11 cellular contexts compared by ENCODE assay signal in the genomic region with DNA sequence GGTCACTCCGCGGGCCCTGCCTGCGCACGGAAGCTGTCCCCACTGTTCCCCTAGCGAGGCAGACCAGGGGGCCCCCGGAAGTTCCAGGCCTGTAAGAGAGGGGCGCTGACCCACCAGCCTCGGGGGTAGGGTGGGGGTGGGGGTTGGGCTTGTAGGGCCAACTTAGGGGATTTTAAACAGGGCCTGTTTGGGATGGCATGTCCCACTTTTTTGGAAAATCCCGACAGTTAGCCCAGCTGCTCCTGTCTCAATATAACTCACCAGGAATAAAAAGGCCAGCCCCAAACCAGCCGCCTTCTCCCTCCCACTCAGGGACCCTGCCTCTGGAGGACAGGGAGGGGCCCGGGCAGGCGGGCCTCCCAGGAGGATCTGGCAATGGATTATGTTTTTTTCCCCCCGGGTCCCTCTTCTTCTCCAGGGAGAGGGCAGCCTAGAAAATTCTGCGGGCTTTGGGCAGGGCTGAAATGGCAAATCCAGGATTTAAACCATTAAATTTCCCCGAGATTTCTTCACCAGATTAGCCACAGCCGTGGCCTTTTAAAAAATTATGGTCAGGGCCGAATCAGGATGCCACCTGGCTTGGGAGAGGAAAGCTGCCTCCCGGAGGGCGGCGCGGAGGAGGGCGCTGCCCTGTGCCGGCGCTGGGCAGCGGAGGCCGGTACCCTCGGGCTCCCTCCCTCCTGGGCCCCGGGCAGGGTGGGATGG. TPM values are rescaled to one million over a fixed set of nuclear protein-coding genes. Genes with fewer than 3 reads are reported as not detected.
DNase-seq lines count a peak whose midpoint lies in the region; ATAC-seq and TF ChIP-seq lines count a peak whose summit lies in the region.
"Had no signal": no experiment of that assay in that cellular context is flagged by ENCODE, and none has a peak within 500 bp of the region (broad histone marks: within the 10 kb centered on the region; RNA-seq: fewer than 3 reads in every experiment).

No MANE protein-coding gene starts in this region.

- no peak for TF ChIP-seq CTCF in HCT116 (IDR thresholded peaks at IDR 0.05 in 2 of 3, conservative IDR thresholded peaks at IDR 0.05 in 1 of 3; ENCODE audit: borderline replicate concordance in 1 of 3, insufficient read depth in 1 of 3, low read depth in 2 of 3, low read length in 2 of 3)
- TF ChIP-seq CTCF in neural progenitor cell (IDR thresholded peaks at IDR 0.05) = no peak

- H3K9me3 ChIP-seq in HCT116 (ENCODE audit: control insufficient read depth in 1 of 2, insufficient read depth in 1 of 2, low read depth in 1 of 2, low read length in 2 of 2) (no peaks in the 10 kb centered on the region), endocrine pancreas (ENCODE audit: control insufficient read depth, low read length) (no peaks in the 10 kb centered on the region), neural progenitor cell (ENCODE audit: low read depth) (no peaks in the 10 kb centered on the region)

- RAD21 ChIA-PET in HCT116 (lab: Charles Lee; ENCODE audit: low non-redundant PET in 1 of 2, low total read pairs in 2 of 2, uncharacterized antibody in 2 of 2, unreplicated experiment in 2 of 2) = no interaction called here

- H2AFZ ChIP-seq in HCT116 (ENCODE audit: low read depth, low read length, poor library complexity, severe bottlenecking) (no peak overlapping the region), neural progenitor cell (replicated peaks) (peak overlapping the region; percentile 98)

- H3K27ac Mint-ChIP-seq in neural progenitor cell = no peak overlapping the region
- H3K27ac Mint-ChIP-seq: activated T-helper 17 cell treated with anti-CD3 and anti-CD28 coated beads, Interleukin-2, amount 50 U/mL, for 72 hours; naive thymus-derived CD8-positive, alpha-beta T cell had no signal

- peaks cover 59% of the 10 kb centered on the region for H3K27me3 Mint-ChIP-seq in neural progenitor cell (ENCODE audit: insufficient read depth, low read depth)

- H3K27ac ChIP-seq in HCT116 (ENCODE audit: low read depth, low read length) = peak overlapping the region; percentile 82
- H3K27ac ChIP-seq in neural progenitor cell = no peak overlapping the region

- DNase-seq in A172 (ENCODE audit: low spot score) (peak; percentile 8), HCT116 (ENCODE audit: low read depth, low spot score) (no peak), neural progenitor cell (ENCODE audit: low spot score) (peak; percentile 34)
- DNase-seq in effector CD4-positive, alpha-beta T cell = no peak
- DNase-seq: NCI-H1436 treated with DMSO at 0.1 percent for 48 hours had no signal

- H3K9ac ChIP-seq in HCT116 (ENCODE audit: low read length) (peak overlapping the region; percentile 72), endocrine pancreas (ENCODE audit: control insufficient read depth, insufficient read depth, low read length) (peak overlapping the region; percentile 47), neural progenitor cell (no peak overlapping the region)

- peak overlapping the region; percentile 74 for H3K4me3 Mint-ChIP-seq in neural progenitor cell
- H3K4me3 Mint-ChIP-seq: activated T-helper 17 cell treated with anti-CD3 and anti-CD28 coated beads, Interleukin-2, amount 50 U/mL, for 72 hours had no signal

- peaks cover 14% of the 10 kb centered on the region for H3F3A ChIP-seq in neural progenitor cell (ENCODE audit: low read depth)

- intact Hi-C loops in HCT116 (cut with micrococcal nuclease) = loop anchor here (5.0 kb wide), 1 partner anchor 76 kb away; no protein-coding TSS in a partner anchor

- peaks cover 3% of the 10 kb centered on the region for H3K4me1 Mint-ChIP-seq in neural progenitor cell
- H3K4me1 Mint-ChIP-seq: activated T-helper 17 cell treated with anti-CD3 and anti-CD28 coated beads, Interleukin-2, amount 50 U/mL, for 72 hours had no signal

- H3K4me1 ChIP-seq in HCT116 (ENCODE audit: control insufficient read depth in 1 of 2, insufficient read depth in 2 of 2, low read length in 2 of 2) (peaks cover 5 to 36% of the 10 kb centered on the region in 2 experiments; a peak in 3 of 4 replicates), endocrine pancreas (ENCODE audit: control insufficient read depth, insufficient read depth, low read length) (no peaks in the 10 kb centered on the region), neural progenitor cell (peaks cover 6% of the 10 kb centered on the region)

- POLR2A ChIA-PET in HCT116 (lab: Charles Lee) = no interaction called here

- no peak for TF ChIP-seq POLR2A in HCT116 (IDR thresholded peaks at IDR 0.05; ENCODE audit: borderline replicate concordance, extremely low read depth, insufficient read depth, insufficient read length)

- no peaks in the 10 kb centered on the region for H3K36me3 ChIP-seq in HCT116 (ENCODE audit: control insufficient read depth in 1 of 2, insufficient read depth in 2 of 2, low read length in 2 of 2)
- no peaks in the 10 kb centered on the region for H3K36me3 ChIP-seq in endocrine pancreas (ENCODE audit: control insufficient read depth, insufficient read depth, low read length)
- no peaks in the 10 kb centered on the region for H3K36me3 ChIP-seq in neural progenitor cell

- H3K4me3 ChIP-seq in HCT116 (replicated peaks in 1 of 2; ENCODE audit: low read depth in 1 of 2, low read length in 2 of 2) (peak overlapping the region; percentile 58 to 73), endocrine pancreas (ENCODE audit: control insufficient read depth, insufficient read depth, low read length) (no peak overlapping the region), neural progenitor cell (peak overlapping the region; percentile 68)

- H3K27me3 ChIP-seq in HCT116 (ENCODE audit: insufficient read depth, low read length) (no peaks in the 10 kb centered on the region), endocrine pancreas (ENCODE audit: control insufficient read depth, insufficient read depth, low read length) (no peaks in the 10 kb centered on the region), neural progenitor cell (peaks cover 78% of the 10 kb centered on the region)

- H3K4me2 ChIP-seq in HCT116 (ENCODE audit: low read length) (peak overlapping the region; percentile 95), neural progenitor cell (peak overlapping the region; percentile 99)

- H3K9me3 Mint-ChIP-seq in neural progenitor cell = no peaks in the 10 kb centered on the region
- H3K9me3 Mint-ChIP-seq: activated T-helper 17 cell treated with anti-CD3 and anti-CD28 coated beads, Interleukin-2, amount 50 U/mL, for 72 hours had no signal

- H4K20me1 ChIP-seq in HCT116 (ENCODE audit: insufficient read depth) (no peaks in the 10 kb centered on the region), neural progenitor cell (ENCODE audit: low read depth) (peaks cover 6% of the 10 kb centered on the region)

- peaks cover 37% of the 10 kb centered on the region for H3K79me2 ChIP-seq in HCT116 (ENCODE audit: insufficient read depth, low read length)
- H3K79me2 ChIP-seq in neural progenitor cell (ENCODE audit: low read depth) = no peaks in the 10 kb centered on the region

- no peaks in the 10 kb centered on the region for H3K9me2 ChIP-seq in HCT116 (ENCODE audit: insufficient read depth)

- BruUV-seq in HCT116 (replicated peaks; lab: Mats Ljungman, UMichigan) = TSS peak; percentile 33

- CTCF ChIA-PET in HCT116 (lab: Charles Lee) = no interaction called here

- TF ChIP-seq RAD21 in HCT116 (IDR thresholded peaks at IDR 0.05; ENCODE audit: low read depth) = no peak

- ATAC-seq in HCT116 = peak; percentile 14
- ATAC-seq in HG02642 (IDR thresholded peaks at IDR 0.05; ENCODE audit: poor library complexity, unreplicated experiment) = no peak
- ATAC-seq in GM19455 (IDR thresholded peaks at IDR 0.05; ENCODE audit: unreplicated experiment) = no peak
- ATAC-seq in GM19328 (IDR thresholded peaks at IDR 0.05; ENCODE audit: unreplicated experiment) = no peak
- ATAC-seq: activated T-helper 17 cell treated with anti-CD3 and anti-CD28 coated beads, Interleukin-2, amount 50 U/mL, for 72 hours; naive thymus-derived CD8-positive, alpha-beta T cell had no signal

- no peaks in the 10 kb centered on the region for H3K36me3 Mint-ChIP-seq in neural progenitor cell

TF ChIP-seq in HCT116, 20 proteins besides CTCF, POLR2A, EP300 and RAD21:
- TF ChIP-seq ZFX (IDR thresholded peaks at IDR 0.05) = no peak
- TF ChIP-seq FOSL1 (IDR thresholded peaks at IDR 0.05; ENCODE audit: low read depth) = no peak
- TF ChIP-seq POLR2AphosphoS5 (IDR thresholded peaks at IDR 0.05; ENCODE audit: low read depth, low read length) = no peak
TF ChIP-seq in HCT116: peak in this region for 0.

RNA-seq across cellular contexts. Expression of a gene that starts 1.0 kb away (rescaled TPM):
- total RNA-seq in A172 (2014; rRNA removed; shearing (Covaris generic)) = 6.7 and 10.6 TPM in 2 replicates
- total RNA-seq in HCT116 (2021; ENCODE audit: unreplicated experiment) (32.9 TPM), neural progenitor cell (ENCODE audit: low replicate concordance) (2.5 and 3.5 TPM in 2 replicates)
- polyA plus RNA-seq in HCT116 (2012) = 29.6 and 33.6 TPM in 2 replicates
- total RNA-seq: activated T-helper 17 cell treated with anti-CD3 and anti-CD28 coated beads, Interleukin-2, amount 50 U/mL, for 72 hours; naive thymus-derived CD8-positive, alpha-beta T cell had no signal
- polyA plus RNA-seq: naive thymus-derived CD8-positive, alpha-beta T cell had no signal

Comparison
In these comparisons a context has a peak if more than half of its experiments do, and no peak if none do; other contexts are left out.
1. DNase-seq: peak in A172 (single experiment) and neural progenitor cell (single experiment); none in HCT116 (single experiment) and effector CD4-positive, alpha-beta T cell (single experiment).